In the genomic region with DNA sequence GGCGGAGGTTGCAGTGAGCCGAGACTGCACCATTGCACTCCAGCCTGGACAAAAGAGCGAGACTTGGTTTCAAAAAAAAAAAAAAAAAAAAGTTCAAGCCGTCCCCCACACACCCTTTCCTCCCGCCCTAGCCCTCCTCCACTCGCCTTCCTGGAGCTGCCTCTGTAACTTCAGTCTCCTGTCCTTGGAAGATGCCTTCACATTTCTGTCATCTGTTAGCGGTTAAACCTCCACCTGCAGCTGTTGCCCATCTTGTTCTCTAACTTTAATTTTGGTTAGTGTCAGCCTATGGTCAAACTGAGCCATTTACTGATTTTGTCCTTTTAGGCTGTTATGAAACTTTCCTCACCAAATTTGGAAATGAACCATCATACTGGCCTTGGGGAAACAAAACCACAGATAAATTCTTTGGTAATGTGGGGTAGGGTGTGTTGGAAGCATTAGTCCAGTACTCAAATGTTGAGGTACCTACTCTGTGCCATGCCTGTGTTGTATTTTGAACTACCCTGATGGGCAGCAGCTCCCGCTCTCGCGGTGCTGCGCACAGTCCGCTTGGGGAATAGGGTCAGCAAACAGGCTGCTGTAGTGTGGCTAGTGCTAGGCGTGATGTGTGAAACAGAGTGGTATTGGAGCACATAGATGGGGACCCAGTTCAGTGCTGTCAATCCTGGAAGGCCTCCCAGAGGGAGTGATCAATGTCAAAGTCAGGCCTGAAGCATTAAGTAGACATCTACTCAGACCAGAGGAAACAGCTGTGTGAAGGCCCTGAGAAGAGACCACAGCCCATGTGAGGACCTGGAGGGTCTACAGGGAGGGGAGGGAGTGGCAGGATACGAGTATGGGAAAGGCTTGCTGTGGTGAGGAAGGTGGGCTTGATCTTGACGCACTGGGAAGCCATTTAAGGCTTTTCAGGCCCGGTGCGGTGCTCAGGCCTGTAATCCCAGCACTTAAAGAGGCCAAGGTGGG, we compare ENCODE assay signal across 12 cellular contexts. TPM values are rescaled to one million over a fixed set of nuclear protein-coding genes. Genes with fewer than 3 reads are reported as not detected.
DNase-seq lines count a peak whose midpoint lies in the region; ATAC-seq and TF ChIP-seq lines count a peak whose summit lies in the region.
"Had no signal": no experiment of that assay in that cellular context is flagged by ENCODE, and none has a peak within 500 bp of the region (broad histone marks: within the 10 kb centered on the region; RNA-seq: fewer than 3 reads in every experiment).

No MANE protein-coding gene starts in this region.

- H3K27me3 Mint-ChIP-seq in activated T-helper 17 cell treated with anti-CD3 and anti-CD28 coated beads, Interleukin-2, amount 50 U/mL, for 72 hours = no peaks in the 10 kb centered on the region

- H3K9me2 ChIP-seq in Karpas-422 (replicated peaks; ENCODE audit: insufficient read depth, low read length) = no peaks in the 10 kb centered on the region

- peak overlapping the region; percentile 18 to 24 for H3K27ac Mint-ChIP-seq in activated naive CD4-positive, alpha-beta T cell treated with anti-CD3 and anti-CD28 coated beads, Interleukin-2, amount 50 U/mL, for 72 hours
- H3K27ac Mint-ChIP-seq in activated T-helper 17 cell treated with anti-CD3 and anti-CD28 coated beads, Interleukin-2, amount 50 U/mL, for 72 hours = peak overlapping the region; percentile 46

- no peak for DNase-seq in activated naive CD4-positive, alpha-beta T cell treated with anti-CD3 and anti-CD28 coated beads, Interleukin-2, amount 50 U/mL, for 72 hours (ENCODE audit: low spot score in 2 of 2)
- DNase-seq in activated naive CD4-positive, alpha-beta T cell (lab: John Stamatoyannopoulos, UW) = no peak
- DNase-seq in Karpas-422 (no peak), hepatic stellate cell (ENCODE audit: low spot score) (no peak), AG08395 (ENCODE audit: low spot score) (no peak)
- DNase-seq: amniotic stem cell; kidney; NCI-H2081; NK-92 treated with Interleukin-12 subunit alpha and Interleukin-12 subunit beta, amount 100 ng/mL, for 24 hours had no signal

- H3K36me3 Mint-ChIP-seq in activated naive CD4-positive, alpha-beta T cell treated with anti-CD3 and anti-CD28 coated beads, Interleukin-2, amount 50 U/mL, for 72 hours = peaks cover 5 to 13% of the 10 kb centered on the region in 2 donors
- peaks cover 60% of the 10 kb centered on the region for H3K36me3 Mint-ChIP-seq in activated T-helper 17 cell treated with anti-CD3 and anti-CD28 coated beads, Interleukin-2, amount 50 U/mL, for 72 hours (ENCODE audit: low read depth)

- H3K9me3 ChIP-seq in Karpas-422 (ENCODE audit: low read length) = no peaks in the 10 kb centered on the region
- H3K9me3 ChIP-seq in neutrophil = no peaks in the 10 kb centered on the region

- H3K4me3 ChIP-seq in Karpas-422 (ENCODE audit: low read length) = no peak overlapping the region
- no peak overlapping the region for H3K4me3 ChIP-seq in neutrophil (ENCODE audit: low read depth in 1 of 2, low read length in 1 of 2)

- H3K36me3 ChIP-seq in Karpas-422 (ENCODE audit: insufficient read depth, low read length) = peaks cover 12% of the 10 kb centered on the region; the same call in 1 of the 2 replicates
- H3K36me3 ChIP-seq in neutrophil = peaks cover 5% of the 10 kb centered on the region

- 0 out of 2 replicates have a peak overlapping the region, but pooled peaks have one; percentile 1 for H3K27ac ChIP-seq in Karpas-422 (ENCODE audit: low read length)
- peak overlapping the region; percentile 75 for H3K27ac ChIP-seq in neutrophil

- no peaks in the 10 kb centered on the region for H4K20me1 ChIP-seq in Karpas-422 (ENCODE audit: insufficient read depth, low read depth, low read length)

- no peak for ATAC-seq in activated naive CD4-positive, alpha-beta T cell treated with anti-CD3 and anti-CD28 coated beads, Interleukin-2, amount 50 U/mL, for 72 hours
- no peak for ATAC-seq in activated T-helper 17 cell treated with anti-CD3 and anti-CD28 coated beads, Interleukin-2, amount 50 U/mL, for 72 hours (replicated peaks)
- no peak for ATAC-seq in HG03378 (IDR thresholded peaks at IDR 0.05; ENCODE audit: unreplicated experiment)

- peaks cover 16% of the 10 kb centered on the region for H3K4me1 Mint-ChIP-seq in activated T-helper 17 cell treated with anti-CD3 and anti-CD28 coated beads, Interleukin-2, amount 50 U/mL, for 72 hours

- TF ChIP-seq CTCF in neutrophil (IDR thresholded peaks at IDR 0.05) = no peak

- H3K4me2 ChIP-seq in Karpas-422 (ENCODE audit: low read depth, low read length, poor library complexity, severe bottlenecking) = no peak overlapping the region

- H3K9ac ChIP-seq in Karpas-422 (ENCODE audit: low read length) = no peak overlapping the region

- no peaks in the 10 kb centered on the region for H3K27me3 ChIP-seq in Karpas-422 (ENCODE audit: low read length)
- H3K27me3 ChIP-seq in neutrophil = no peaks in the 10 kb centered on the region

- H3K79me2 ChIP-seq in Karpas-422 (ENCODE audit: low read length) = no peaks in the 10 kb centered on the region

- H3K9me3 Mint-ChIP-seq in activated naive CD4-positive, alpha-beta T cell treated with anti-CD3 and anti-CD28 coated beads, Interleukin-2, amount 50 U/mL, for 72 hours = peaks cover 0 to 3% of the 10 kb centered on the region in 2 donors
- no peaks in the 10 kb centered on the region for H3K9me3 Mint-ChIP-seq in activated T-helper 17 cell treated with anti-CD3 and anti-CD28 coated beads, Interleukin-2, amount 50 U/mL, for 72 hours

- H3K4me3 Mint-ChIP-seq in activated T-helper 17 cell treated with anti-CD3 and anti-CD28 coated beads, Interleukin-2, amount 50 U/mL, for 72 hours = no peak overlapping the region

- H3K4me1 ChIP-seq in Karpas-422 (ENCODE audit: low read length) (peaks cover 25% of the 10 kb centered on the region), neutrophil (ENCODE audit: control insufficient read depth in 1 of 2, insufficient read depth in 1 of 2, low read depth in 1 of 2, low read length in 1 of 2) (peaks cover 47 to 52% of the 10 kb centered on the region in 2 experiments)

- H2AFZ ChIP-seq in Karpas-422 (ENCODE audit: low read length) = no peak overlapping the region

RNA-seq across cellular contexts. Expression of a gene that starts 26.9 kb away (rescaled TPM):
- 10 to 100 TPM; 36.4 to 40.2 TPM for total RNA-seq in activated naive CD4-positive, alpha-beta T cell treated with anti-CD3 and anti-CD28 coated beads, Interleukin-2, amount 50 U/mL, for 72 hours
- 43.7 and 48.2 TPM in 2 replicates for total RNA-seq in Karpas-422 (2014; rRNA removed; shearing (Covaris generic); ENCODE audit: low replicate concordance)
- 10 to 100 TPM; 20.4 to 38.7 TPM for total RNA-seq in activated T-helper 17 cell treated with anti-CD3 and anti-CD28 coated beads, Interleukin-2, amount 50 U/mL, for 72 hours

RNA-seq across cellular contexts. Expression of a gene that starts 34.7 kb away (rescaled TPM):
- 10 to 100 TPM; 10.3 to 23.0 TPM for total RNA-seq in activated naive CD4-positive, alpha-beta T cell treated with anti-CD3 and anti-CD28 coated beads, Interleukin-2, amount 50 U/mL, for 72 hours
- total RNA-seq in Karpas-422 (2014; rRNA removed; shearing (Covaris generic); ENCODE audit: low replicate concordance) = 35.2 and 57.2 TPM in 2 replicates
- total RNA-seq in activated T-helper 17 cell treated with anti-CD3 and anti-CD28 coated beads, Interleukin-2, amount 50 U/mL, for 72 hours = 10 to 100 TPM; 15.6 to 32.0 TPM

RNA-seq across cellular contexts. Expression of a gene that starts 40.0 kb away (rescaled TPM):
- 100 to 1,000 TPM; 222 to 246 TPM for total RNA-seq in activated naive CD4-positive, alpha-beta T cell treated with anti-CD3 and anti-CD28 coated beads, Interleukin-2, amount 50 U/mL, for 72 hours
- total RNA-seq in Karpas-422 (2014; rRNA removed; shearing (Covaris generic); ENCODE audit: low replicate concordance) = 88.4 and 293 TPM in 2 replicates
- 100 to 1,000 TPM; 141 to 239 TPM for total RNA-seq in activated T-helper 17 cell treated with anti-CD3 and anti-CD28 coated beads, Interleukin-2, amount 50 U/mL, for 72 hours

RNA-seq across cellular contexts. Expression of a gene that starts 58.0 kb away (rescaled TPM):
- total RNA-seq in activated naive CD4-positive, alpha-beta T cell treated with anti-CD3 and anti-CD28 coated beads, Interleukin-2, amount 50 U/mL, for 72 hours = 100 to 1,000 TPM; 125 to 129 TPM
- 90.7 and 92.1 TPM in 2 replicates for total RNA-seq in Karpas-422 (2014; rRNA removed; shearing (Covaris generic); ENCODE audit: low replicate concordance)
- 100 to 1,000 TPM in 1 of 2 donors, 10 to 100 TPM in 1; 93.8 to 155 TPM for total RNA-seq in activated T-helper 17 cell treated with anti-CD3 and anti-CD28 coated beads, Interleukin-2, amount 50 U/mL, for 72 hours
